In the genomic region with DNA sequence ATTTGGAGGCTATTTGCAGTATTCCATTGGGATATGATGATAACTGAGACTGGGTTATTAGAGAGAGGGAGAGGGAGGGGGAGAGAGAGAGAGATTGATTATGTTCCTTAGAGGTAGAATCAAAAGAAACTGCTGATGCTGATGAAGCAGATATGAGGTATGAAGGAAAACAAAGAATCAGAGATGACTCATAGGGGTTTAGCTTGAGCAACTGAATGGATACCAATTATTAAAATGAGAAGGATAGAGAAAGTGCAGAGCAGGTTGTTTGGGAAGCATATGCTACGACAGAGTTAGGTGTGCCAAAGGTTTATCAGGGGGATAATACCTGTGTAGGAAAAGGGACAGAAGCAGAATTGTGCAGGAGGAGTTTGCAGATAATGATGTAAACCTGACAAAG, we compare ENCODE assay signal across 15 cellular contexts. TPM values are rescaled to one million over a fixed set of nuclear protein-coding genes. Genes with fewer than 3 reads are reported as not detected.
DNase-seq lines count a peak whose midpoint lies in the region; TF ChIP-seq lines count a peak whose summit lies in the region.
"Had no signal": no experiment of that assay in that cellular context is flagged by ENCODE, and none has a peak within 500 bp of the region (broad histone marks: within the 10 kb centered on the region; RNA-seq: fewer than 3 reads in every experiment).

No MANE protein-coding gene starts in this region.

- DNase-seq in MCF 10A (ENCODE audit: unreplicated experiment) (peak; percentile 47), breast epithelium (ENCODE audit: low spot score in 2 of 2) (no peak), RPMI7951 (ENCODE audit: low read depth) (peak; percentile 19), fibroblast of gingiva (ENCODE audit: low read depth) (peak; percentile 14), stomach (no peak)
- no peak for DNase-seq in activated CD4-positive, alpha-beta memory T cell treated with anti-CD3 and anti-CD28 coated beads for 36 hours
- DNase-seq in activated CD8-positive, alpha-beta memory T cell treated with anti-CD3 and anti-CD28 coated beads, Interleukin-2, amount 50 U/mL, for 4 hours: no peak
- no peak for DNase-seq in effector CD4-positive, alpha-beta T cell
- DNase-seq: activated CD4-positive, alpha-beta T cell treated with anti-CD3 and anti-CD28 coated beads for 1 hour; activated T-cell treated with anti-CD3 and anti-CD28 coated beads, Interleukin-2, amount 50 U/mL, for 1 hour; DMS79; NCI-H1417 treated with DMSO at 0.1 percent for 48 hours; NCI-H446 treated with DMSO at 0.1 percent for 48 hours had no signal

- no TSS peak for BruUV-seq in MCF 10A (replicated peaks; lab: Mats Ljungman, UMichigan)

- H3K27me3 Mint-ChIP-seq in MCF 10A (ENCODE audit: insufficient read depth, unreplicated experiment): no peaks in the 10 kb centered on the region
- peaks cover under 1% of the 10 kb centered on the region for H3K27me3 Mint-ChIP-seq in activated CD4-positive, alpha-beta memory T cell treated with anti-CD3 and anti-CD28 coated beads for 36 hours

- TF ChIP-seq POLR2A in breast epithelium (IDR thresholded peaks at IDR 0.05) (no peak), stomach (IDR thresholded peaks at IDR 0.05) (no peak)

- H3K4me1 Mint-ChIP-seq in MCF 10A (ENCODE audit: insufficient read depth, unreplicated experiment): peaks cover 15% of the 10 kb centered on the region
- H3K4me1 Mint-ChIP-seq in activated CD4-positive, alpha-beta memory T cell treated with anti-CD3 and anti-CD28 coated beads for 36 hours (ENCODE audit: low read depth): peaks cover 17% of the 10 kb centered on the region

- H3K4me1 ChIP-seq in breast epithelium: no peaks in the 10 kb centered on the region
- no peaks in the 10 kb centered on the region for H3K4me1 ChIP-seq in stomach
- H3K4me1 ChIP-seq: parathyroid adenoma had no signal

- H3K27me3 ChIP-seq in breast epithelium: no peaks in the 10 kb centered on the region
- no peaks in the 10 kb centered on the region for H3K27me3 ChIP-seq in stomach

- WGBS in stomach, 5 donors: 32 to 83% (median 53%) methylated on average over 1 of the region's 1 CpG

- no peaks in the 10 kb centered on the region for H3K9me3 Mint-ChIP-seq in MCF 10A (ENCODE audit: unreplicated experiment)
- H3K9me3 Mint-ChIP-seq in activated CD4-positive, alpha-beta memory T cell treated with anti-CD3 and anti-CD28 coated beads for 36 hours: no peaks in the 10 kb centered on the region

- H3K27ac ChIP-seq in breast epithelium (no peak overlapping the region), stomach (no peak overlapping the region)
- H3K27ac ChIP-seq: parathyroid adenoma had no signal

- CTCF ChIA-PET in MCF 10A (lab: Yijun Ruan, JAX): interaction anchor here (0.9 kb wide), 1 partner anchor 10 kb away, joined by 4 read pairs; no protein-coding TSS in a partner anchor
- CTCF ChIA-PET in activated CD4-positive, alpha-beta memory T cell treated with anti-CD3 and anti-CD28 coated beads for 36 hours (lab: Charles Lee): interaction anchor here (1.4 kb wide), 1 partner anchor 34 kb away, joined by 6 read pairs; no protein-coding TSS in a partner anchor

- H3K36me3 ChIP-seq in breast epithelium (no peaks in the 10 kb centered on the region), stomach (no peaks in the 10 kb centered on the region)

- H3K4me3 ChIP-seq in breast epithelium (no peak overlapping the region), stomach (no peak overlapping the region)
- H3K4me3 ChIP-seq: GM12878 had no signal

- H3K36me3 Mint-ChIP-seq in MCF 10A (ENCODE audit: insufficient read depth, unreplicated experiment): no peaks in the 10 kb centered on the region
- H3K36me3 Mint-ChIP-seq in activated CD4-positive, alpha-beta memory T cell treated with anti-CD3 and anti-CD28 coated beads for 36 hours: no peaks in the 10 kb centered on the region

- TF ChIP-seq CTCF in MCF 10A (IDR thresholded peaks at IDR 0.05; ENCODE audit: unreplicated experiment) (no peak), breast epithelium (IDR thresholded peaks at IDR 0.05) (no peak), stomach (IDR thresholded peaks at IDR 0.05) (no peak)

- no peak for TF ChIP-seq EP300 in stomach (IDR thresholded peaks at IDR 0.05)

- H3K4me3 Mint-ChIP-seq in MCF 10A (ENCODE audit: unreplicated experiment): no peak overlapping the region
- no peak overlapping the region for H3K4me3 Mint-ChIP-seq in activated CD4-positive, alpha-beta memory T cell treated with anti-CD3 and anti-CD28 coated beads for 36 hours

- intact Hi-C loops in MCF 10A (cut with micrococcal nuclease) (no loop called here), breast epithelium (cut with DNase I; ENCODE audit: low total_unique reads) (no loop called here), stomach (cut with DNase I; ENCODE audit: low total_unique reads) (no loop called here)
- intact Hi-C loops in activated CD4-positive, alpha-beta memory T cell treated with anti-CD3 and anti-CD28 coated beads for 36 hours (cut with micrococcal nuclease): no loop called here

- POLR2A ChIA-PET in MCF 10A (lab: Yijun Ruan, JAX): interaction anchor here (0.7 to 1.4 kb wide), 3 partner anchors 13 to 338 kb away, joined by 4 to 6 read pairs (median 5); a partner anchor contains a TSS
- POLR2A ChIA-PET in activated CD4-positive, alpha-beta memory T cell treated with anti-CD3 and anti-CD28 coated beads for 36 hours (lab: Charles Lee): interaction anchor here (1.0 kb wide), 1 partner anchor 9 kb away, joined by 3 read pairs; no protein-coding TSS in a partner anchor

- H3K27ac Mint-ChIP-seq in MCF 10A (ENCODE audit: low read depth, unreplicated experiment): no peak overlapping the region
- H3K27ac Mint-ChIP-seq in activated CD4-positive, alpha-beta memory T cell treated with anti-CD3 and anti-CD28 coated beads for 36 hours: no peak overlapping the region

- H3K9me3 ChIP-seq in breast epithelium (no peaks in the 10 kb centered on the region), stomach (no peaks in the 10 kb centered on the region)

RNA-seq across cellular contexts. Expression of a gene that starts 12.7 kb away (rescaled TPM):
- 89.4 and 137 TPM in 2 replicates for total RNA-seq in MCF 10A (2022)
- total RNA-seq in breast epithelium: 100 to 1,000 TPM in 1 of 3 donors, 10 to 100 TPM in 2; 32.6 to 131 (median 69.1) TPM
- total RNA-seq in RPMI7951 (2014; rRNA removed; shearing (Covaris generic)): 64.3 and 84.9 TPM in 2 replicates
- total RNA-seq in stomach: 10 to 100 TPM in 4 of 5 donors, 1 to 10 TPM in 1; 6.4 to 92.9 (median 42.2) TPM
- 100 to 1,000 TPM in 1 of 3 donors, 10 to 100 TPM in 2; 49.8 to 112 (median 72.9) TPM for polyA plus RNA-seq in stomach
- 10 to 100 TPM; 38.1 to 38.2 TPM for total RNA-seq in activated CD4-positive, alpha-beta memory T cell treated with anti-CD3 and anti-CD28 coated beads for 36 hours

RNA-seq across cellular contexts. Expression of a gene that starts 56.0 kb away (rescaled TPM):
- total RNA-seq in MCF 10A (2022) (51.7 and 58.1 TPM in 2 replicates), breast epithelium (10 to 100 TPM; 81.0 to 86.3 (median 83.4) TPM), stomach (100 to 1,000 TPM in 1 of 5 donors, 10 to 100 TPM in 4; 25.5 to 114 (median 71.9) TPM)
- total RNA-seq in RPMI7951 (2014; rRNA removed; shearing (Covaris generic)): 17.0 and 22.3 TPM in 2 replicates
- polyA plus RNA-seq in stomach: 10 to 100 TPM in 1 of 3 donors, 1 to 10 TPM in 2; 6.6 to 10.1 (median 6.8) TPM
- 10 to 100 TPM; 21.2 to 21.7 TPM for total RNA-seq in activated CD4-positive, alpha-beta memory T cell treated with anti-CD3 and anti-CD28 coated beads for 36 hours

Comparison
In these comparisons a context has a peak if more than half of its experiments do, and no peak if none do; other contexts are left out.
1. DNase-seq: peak in MCF 10A (single experiment), RPMI7951 (single experiment) and fibroblast of gingiva (single experiment); none in breast epithelium (0 of 2), stomach (single experiment), activated CD4-positive, alpha-beta memory T cell treated with anti-CD3 and anti-CD28 coated beads for 36 hours (single experiment), activated CD8-positive, alpha-beta memory T cell treated with anti-CD3 and anti-CD28 coated beads, Interleukin-2, amount 50 U/mL, for 4 hours (single experiment) and effector CD4-positive, alpha-beta T cell (single experiment).